ENCODE assay signal across 8 cellular contexts in genomic region chr16:69105501-69106361, GRCh38. TPM values are rescaled to one million over a fixed set of nuclear protein-coding genes. Genes with fewer than 3 reads are reported as not detected.
DNase-seq lines count a peak whose midpoint lies in the region; ATAC-seq and TF ChIP-seq lines count a peak whose summit lies in the region.

Gene HAS3 (plus strand): TSS chr16:69105653. CDS start chr16:69109396, 3,743 bp downstream.

- H3K27ac ChIP-seq in adrenal gland = no peak within 1 kb of the TSS
- no peak within 1 kb of the TSS for H3K27ac ChIP-seq in right atrium auricular region

- WGBS in adrenal gland, 4 donors = 0 to 5% (median 1%) methylated on average over 13 to 80 of the region's 80 CpGs

- DNase-seq in Calu3 (peak; percentile 88), HEK293T (ENCODE audit: extremely low spot score) (peak; percentile 67), NT2/D1 (ENCODE audit: low read depth, low spot score) (peak; percentile 80), adrenal gland (peak in 5 of 7 donors; percentile 29 to 55 (median 38)), right atrium auricular region (ENCODE audit: low spot score) (no peak), pons (ENCODE audit: low spot score) (peak; percentile 44), dedifferentiated amniotic fluid mesenchymal stem cell (ENCODE audit: extremely low spot score) (no peak)

- POLR2A ChIA-PET in HEK293T (lab: Yijun Ruan, JAX) = no interaction called here

- H3K36me3 ChIP-seq in NT2/D1 (ENCODE audit: insufficient read depth, insufficient read length, low read length) (peaks cover 14% of the 10 kb centered on the region), adrenal gland (replicated peaks in 1 of 2) (peaks cover 0 to 8% of the 10 kb centered on the region in 2 donors), right atrium auricular region (no peaks in the 10 kb centered on the region)

- peaks cover 35% of the 10 kb centered on the region for H3K4me1 Mint-ChIP-seq in Calu3 (ENCODE audit: low read depth, unreplicated experiment)

- peak within 1 kb of the TSS; percentile 62 for H3K4me3 ChIP-seq in NT2/D1 (ENCODE audit: insufficient read length, low read depth)
- peak within 1 kb of the TSS in 2 of 4 donors; percentile 53 to 54 for H3K4me3 ChIP-seq in adrenal gland
- peak within 1 kb of the TSS; percentile 50 to 61 for H3K4me3 ChIP-seq in right atrium auricular region

- intact Hi-C loops in Calu3 (cut with micrococcal nuclease; ENCODE audit: unreplicated experiment) (loop anchor here (1.0 to 2.0 kb wide), 2 partner anchors 110 to 203 kb away; no protein-coding TSS in a partner anchor), adrenal gland (cut with DNase I) (loop anchor here in 1 of 2 donors (10.0 kb wide), 1 partner anchor 201 kb away; no protein-coding TSS in a partner anchor)

- peak within 1 kb of the TSS; percentile 85 for H3K4me3 Mint-ChIP-seq in Calu3 (ENCODE audit: low read depth, unreplicated experiment)

- peak; percentile 34 for TF ChIP-seq CTCF in Calu3 (IDR thresholded peaks at IDR 0.05; ENCODE audit: unreplicated experiment)
- no peak for TF ChIP-seq CTCF in adrenal gland (IDR thresholded peaks at IDR 0.05)
- TF ChIP-seq CTCF in right atrium auricular region (IDR thresholded peaks at IDR 0.05) = peak in 1 of 2 donors; percentile 41

- BruUV-seq in Calu3 (replicated peaks; lab: Mats Ljungman, UMichigan) = no TSS peak

- no peaks in the 10 kb centered on the region for H3K9me3 Mint-ChIP-seq in Calu3 (ENCODE audit: low read depth, unreplicated experiment)

- CTCF ChIA-PET in Calu3 (lab: Charles Lee) = interaction anchor here (0.6 to 2.2 kb wide), 7 partner anchors 18 to 448 kb away, joined by 3 to 14 read pairs (median 5); no protein-coding TSS in a partner anchor
- CTCF ChIA-PET in HEK293T (lab: Yijun Ruan, JAX) = interaction anchor here (0.7 to 1.2 kb wide), 2 partner anchors 18 to 22 kb away, joined by 3 to 4 read pairs; no protein-coding TSS in a partner anchor

- no peak for ATAC-seq in GM21576 (IDR thresholded peaks at IDR 0.05; ENCODE audit: unreplicated experiment)

- TF ChIP-seq POLR2A in adrenal gland (IDR thresholded peaks at IDR 0.05) = no peak

- peaks cover 21% of the 10 kb centered on the region for H3K4me1 ChIP-seq in NT2/D1 (ENCODE audit: insufficient read depth, insufficient read length)
- H3K4me1 ChIP-seq in adrenal gland (replicated peaks in 1 of 2) = peaks cover 14 to 22% of the 10 kb centered on the region in 2 donors
- H3K4me1 ChIP-seq in right atrium auricular region = peaks cover 0 to 30% of the 10 kb centered on the region in 2 donors

- H3K9me3 ChIP-seq in NT2/D1 (ENCODE audit: insufficient read depth, low read length) = no peaks in the 10 kb centered on the region
- H3K9me3 ChIP-seq in adrenal gland (replicated peaks in 1 of 3) = no peaks in the 10 kb centered on the region
- no peaks in the 10 kb centered on the region for H3K9me3 ChIP-seq in right atrium auricular region

- peaks cover 46% of the 10 kb centered on the region for H3K36me3 Mint-ChIP-seq in Calu3 (ENCODE audit: insufficient read depth, unreplicated experiment)

- H3K9ac ChIP-seq in NT2/D1 (ENCODE audit: insufficient read length, low read depth) = peak within 1 kb of the TSS; percentile 89

- H3K27me3 ChIP-seq in NT2/D1 (ENCODE audit: insufficient read depth, insufficient read length) (no peaks in the 10 kb centered on the region), adrenal gland (peaks cover 8% of the 10 kb centered on the region), right atrium auricular region (no peaks in the 10 kb centered on the region)

- H3K27me3 Mint-ChIP-seq in Calu3 (ENCODE audit: unreplicated experiment) = peaks cover 3% of the 10 kb centered on the region

- peak within 1 kb of the TSS; percentile 87 for H3K27ac Mint-ChIP-seq in Calu3 (ENCODE audit: unreplicated experiment)

TF ChIP-seq in HEK293T, 16 proteins besides CTCF, POLR2A, EP300 and RAD21:
- TF ChIP-seq FOXK2 (IDR thresholded peaks at IDR 0.05) = no peak
- TF ChIP-seq L3MBTL2 (conservative IDR thresholded peaks at IDR 0.05) = peak; percentile 61

RNA-seq across cellular contexts. Expression of gene HAS3, which starts in this region (rescaled TPM):
- 29.8 and 33.2 TPM in 2 replicates for total RNA-seq in Calu3 (2022)
- total RNA-seq in adrenal gland = 1 to 10 TPM in 1 of 8 donors, under 1 TPM in 7; 0.06 to 1.1 (median 0.43) TPM
- 1 to 10 TPM in 1 of 3 donors, under 1 TPM in 2; 0.27 to 1.2 (median 0.91) TPM for polyA plus RNA-seq in adrenal gland
- under 1 TPM; 0.11 to 0.28 TPM for total RNA-seq in right atrium auricular region

Comparison
In these comparisons a context has a peak if more than half of its experiments do, and no peak if none do; other contexts are left out.
1. RNA of gene HAS3 (total RNA-seq): 29.8 to 33.2 TPM in Calu3; 0.06 to 1.1 TPM in adrenal gland and 0.11 to 0.28 TPM in right atrium auricular region; every median in the first group is over 10 times any median in the second.
2. DNase-seq: peak in Calu3 (single experiment), HEK293T (single experiment), NT2/D1 (single experiment), adrenal gland (5 of 7) and pons (single experiment); none in right atrium auricular region (single experiment) and dedifferentiated amniotic fluid mesenchymal stem cell (single experiment).